ENCODE assay signal across 8 cellular contexts in genomic region chr4:6909113-6909969, GRCh38. TPM values are rescaled to one million over a fixed set of nuclear protein-coding genes. Genes with fewer than 3 reads are reported as not detected.
DNase-seq lines count a peak whose midpoint lies in the region; ATAC-seq, FAIRE-seq and TF ChIP-seq lines count a peak whose summit lies in the region.

A gene with protein sequence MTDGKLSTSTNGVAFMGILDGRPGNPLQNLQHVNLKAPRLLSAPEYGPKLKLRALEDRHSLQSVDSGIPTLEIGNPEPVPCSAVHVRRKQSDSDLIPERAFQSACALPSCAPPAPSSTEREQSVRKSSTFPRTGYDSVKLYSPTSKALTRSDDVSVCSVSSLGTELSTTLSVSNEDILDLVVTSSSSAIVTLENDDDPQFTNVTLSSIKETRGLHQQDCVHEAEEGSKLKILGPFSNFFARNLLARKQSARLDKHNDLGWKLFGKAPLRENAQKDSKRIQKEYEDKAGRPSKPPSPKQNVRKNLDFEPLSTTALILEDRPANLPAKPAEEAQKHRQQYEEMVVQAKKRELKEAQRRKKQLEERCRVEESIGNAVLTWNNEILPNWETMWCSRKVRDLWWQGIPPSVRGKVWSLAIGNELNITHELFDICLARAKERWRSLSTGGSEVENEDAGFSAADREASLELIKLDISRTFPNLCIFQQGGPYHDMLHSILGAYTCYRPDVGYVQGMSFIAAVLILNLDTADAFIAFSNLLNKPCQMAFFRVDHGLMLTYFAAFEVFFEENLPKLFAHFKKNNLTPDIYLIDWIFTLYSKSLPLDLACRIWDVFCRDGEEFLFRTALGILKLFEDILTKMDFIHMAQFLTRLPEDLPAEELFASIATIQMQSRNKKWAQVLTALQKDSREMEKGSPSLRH (plus strand): TSS chr4:6909826. CDS start chr4:6923390, 13,564 bp downstream.

- no peaks in the 10 kb centered on the region for H3K9me3 Mint-ChIP-seq in activated naive CD4-positive, alpha-beta T cell treated with anti-CD3 and anti-CD28 coated beads, Interleukin-2, amount 50 U/mL, for 72 hours
- peaks cover 11% of the 10 kb centered on the region for H3K9me3 Mint-ChIP-seq in glutamatergic neuron (ENCODE audit: unreplicated experiment)

- H3K36me3 ChIP-seq in H7 (replicated peaks; ENCODE audit: control insufficient read depth, insufficient read depth, low read length) (no peaks in the 10 kb centered on the region), Loucy (ENCODE audit: insufficient read depth, low read length) (no peaks in the 10 kb centered on the region), pancreas (no peaks in the 10 kb centered on the region), thyroid gland (no peaks in the 10 kb centered on the region)

- no peaks in the 10 kb centered on the region for H3F3A ChIP-seq in Loucy (ENCODE audit: low read depth)

- peak within 1 kb of the TSS; percentile 93 for H2AFZ ChIP-seq in Loucy (ENCODE audit: low read length)

- H3K4me1 ChIP-seq in Loucy (ENCODE audit: insufficient read depth, low read length, poor library complexity, severe bottlenecking) (peaks cover 23% of the 10 kb centered on the region), pancreas (peaks cover 4 to 16% (median 5%) of the 10 kb centered on the region in 3 donors), thyroid gland (peaks cover 9 to 35% of the 10 kb centered on the region in 2 donors)

- peaks cover 7% of the 10 kb centered on the region for H3K27me3 Mint-ChIP-seq in glutamatergic neuron (ENCODE audit: unreplicated experiment)

- peak within 1 kb of the TSS; percentile 97 for H3K4me2 ChIP-seq in Loucy (ENCODE audit: low read depth, low read length, poor library complexity, severe bottlenecking)

- 1% methylated on average over 49 to 108 of the region's 108 CpGs for WGBS in pancreas, 2 donors
- WGBS in thyroid gland, 2 donors: 0 to 1% methylated on average over 12 to 14 of the region's 108 CpGs

- H3K9ac ChIP-seq in Loucy (ENCODE audit: low read depth, low read length, poor library complexity, severe bottlenecking): peak within 1 kb of the TSS; percentile 79

- DNase-seq in GM04504 (ENCODE audit: low read depth) (peak; percentile 69), H7 (peak; percentile 99), SKM-1 (lab: John Stamatoyannopoulos, UW; ENCODE audit: unreplicated experiment) (peak; percentile 85), glutamatergic neuron (peak; percentile 89), pancreas (peak; percentile 86 to 97 (median 90)), thyroid gland (peak; percentile 89 to 90)
- peak; percentile 84 to 85 for DNase-seq in activated naive CD4-positive, alpha-beta T cell treated with anti-CD3 and anti-CD28 coated beads, Interleukin-2, amount 50 U/mL, for 72 hours (ENCODE audit: low spot score in 2 of 2)

- H3K9me2 ChIP-seq in Loucy (replicated peaks; ENCODE audit: low read depth, low read length): no peaks in the 10 kb centered on the region

- FAIRE-seq in pancreas (lab: Jason Lieb, UNC): no peak

- H3K4me3 Mint-ChIP-seq in glutamatergic neuron (ENCODE audit: unreplicated experiment): peak within 1 kb of the TSS; percentile 93

- H3K4me1 Mint-ChIP-seq in glutamatergic neuron (ENCODE audit: low read depth, unreplicated experiment): peaks cover 22% of the 10 kb centered on the region

- no peak for TF ChIP-seq CTCF in Loucy (conservative IDR thresholded peaks at IDR 0.05; ENCODE audit: low read length)
- peak; percentile 25 for TF ChIP-seq CTCF in glutamatergic neuron (IDR thresholded peaks at IDR 0.05; ENCODE audit: partially characterized antibody, unreplicated experiment)
- TF ChIP-seq CTCF in pancreas (IDR thresholded peaks at IDR 0.05): no peak
- peak in 2 of 6 experiments; percentile 11 to 35 for TF ChIP-seq CTCF in thyroid gland (IDR thresholded peaks at IDR 0.05)

- peak in 1 of 2 donors; percentile 61 for TF ChIP-seq POLR2A in thyroid gland (IDR thresholded peaks at IDR 0.05)

- H3K27ac ChIP-seq in pancreas: peak within 1 kb of the TSS; percentile 98 to 100 (median 99)
- H3K27ac ChIP-seq in thyroid gland: peak within 1 kb of the TSS; percentile 96 to 98 (median 98)

- H4K20me1 ChIP-seq in Loucy (ENCODE audit: insufficient read depth, low read length, poor library complexity, severe bottlenecking): peaks cover 13% of the 10 kb centered on the region

- peaks cover 0 to 5% of the 10 kb centered on the region in 2 donors for H3K36me3 Mint-ChIP-seq in activated naive CD4-positive, alpha-beta T cell treated with anti-CD3 and anti-CD28 coated beads, Interleukin-2, amount 50 U/mL, for 72 hours
- no peaks in the 10 kb centered on the region for H3K36me3 Mint-ChIP-seq in glutamatergic neuron (ENCODE audit: unreplicated experiment)

- no peaks in the 10 kb centered on the region for H3K9me3 ChIP-seq in Loucy (ENCODE audit: insufficient read depth, low read depth, low read length)
- no peaks in the 10 kb centered on the region for H3K9me3 ChIP-seq in pancreas
- H3K9me3 ChIP-seq in thyroid gland: no peaks in the 10 kb centered on the region

- H3K79me2 ChIP-seq in Loucy (ENCODE audit: insufficient read depth, low read length): peaks cover 21% of the 10 kb centered on the region; the same call in 1 of the 2 replicates

- peak within 1 kb of the TSS; percentile 94 to 95 for H3K27ac Mint-ChIP-seq in activated naive CD4-positive, alpha-beta T cell treated with anti-CD3 and anti-CD28 coated beads, Interleukin-2, amount 50 U/mL, for 72 hours
- H3K27ac Mint-ChIP-seq in glutamatergic neuron (ENCODE audit: unreplicated experiment): peak within 1 kb of the TSS; percentile 87

- peak; percentile 86 to 89 for ATAC-seq in activated naive CD4-positive, alpha-beta T cell treated with anti-CD3 and anti-CD28 coated beads, Interleukin-2, amount 50 U/mL, for 72 hours
- peak; percentile 93 to 96 (median 94) for ATAC-seq in pancreas

- H3K27me3 ChIP-seq in H7 (ENCODE audit: control insufficient read depth, insufficient read depth, low read length) (peaks cover 6% of the 10 kb centered on the region), Loucy (ENCODE audit: insufficient read depth, low read length, poor library complexity, severe bottlenecking) (no peaks in the 10 kb centered on the region), pancreas (no peaks in the 10 kb centered on the region), thyroid gland (no peaks in the 10 kb centered on the region)

- H3K4me3 ChIP-seq in H7 (ENCODE audit: insufficient read depth, low read depth, low read length): peak within 1 kb of the TSS; percentile 80
- H3K4me3 ChIP-seq in Loucy (ENCODE audit: low read length, poor library complexity, severe bottlenecking): peak within 1 kb of the TSS; percentile 76
- H3K4me3 ChIP-seq in pancreas: peak within 1 kb of the TSS; percentile 69 to 85 (median 75)
- H3K4me3 ChIP-seq in thyroid gland (replicated peaks in 1 of 3): peak within 1 kb of the TSS; percentile 31 to 80 (median 59)

- intact Hi-C loops in pancreas (cut with DNase I) (loop anchor here in 1 of 3 donors (10.0 kb wide), 1 partner anchor 165 kb away; no protein-coding TSS in a partner anchor), thyroid gland (cut with DNase I) (loop anchor here (10.0 kb wide), 2 partner anchors 135 to 165 kb away; partner anchors contain the start of gene TADA2B)

RNA-seq across cellular contexts. Expression of the gene that starts here (rescaled TPM):
- total RNA-seq in H7 (2014; rRNA removed; shearing (Covaris generic)): 55.8 and 58.3 TPM in 2 replicates
- 10 to 100 TPM; 21.3 to 38.2 TPM for total RNA-seq in activated naive CD4-positive, alpha-beta T cell treated with anti-CD3 and anti-CD28 coated beads, Interleukin-2, amount 50 U/mL, for 72 hours
- total RNA-seq in glutamatergic neuron (ENCODE audit: unreplicated experiment) (82.2 TPM), pancreas (10 to 100 TPM; 11.6 to 23.9 (median 15.2) TPM), thyroid gland (10 to 100 TPM; 39.8 to 47.0 (median 46.0) TPM)
- 10 to 100 TPM in 1 of 2 donors, 1 to 10 TPM in 1; 8.9 to 16.2 TPM for polyA plus RNA-seq in pancreas

Comparison
In these comparisons a context has a peak if more than half of its experiments do, and no peak if none do; other contexts are left out.
1. Peak in every context shown above with its lines: DNase-seq, ATAC-seq, H3K4me3 ChIP-seq and H3K27ac ChIP-seq.